In the genomic region with DNA sequence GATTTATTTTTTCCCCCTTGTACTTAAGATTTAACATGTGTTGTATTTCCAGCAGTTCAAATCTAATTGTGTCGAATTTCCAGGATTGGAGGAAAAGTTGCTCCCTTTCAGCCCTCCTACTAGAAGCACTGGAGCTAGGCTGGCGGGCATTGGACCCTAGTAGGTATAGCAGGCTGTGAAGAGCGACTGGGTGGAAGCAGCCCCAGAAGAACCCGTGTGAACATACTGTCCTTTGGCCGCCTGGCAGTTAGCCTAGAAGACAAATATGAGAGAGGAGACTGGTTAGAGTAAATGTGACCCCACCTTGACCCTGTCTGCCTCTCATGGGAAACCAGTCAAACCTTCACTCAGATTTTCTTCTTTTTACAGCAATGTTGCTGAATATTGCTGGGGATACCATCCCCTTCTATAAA, we compare ENCODE assay signal across 17 cellular contexts. TPM values are rescaled to one million over a fixed set of nuclear protein-coding genes. Genes with fewer than 3 reads are reported as not detected.
"Had no signal": no experiment of that assay in that cellular context is flagged by ENCODE, and none has a peak within 500 bp of the region (broad histone marks: within the 10 kb centered on the region; RNA-seq: fewer than 3 reads in every experiment).

No MANE protein-coding gene starts in this region.

- H3K27ac Mint-ChIP-seq: activated CD8-positive, alpha-beta T cell treated with anti-CD3 and anti-CD28 coated beads for 36 hours; effector memory CD8-positive, alpha-beta T cell; immature natural killer cell; stimulated activated memory B cell treated with anti-CD40 and anti-IgM and Interleukin-4, amounts not matched to agents 10 μg/mL and 1 μg/mL and 100 μg/mL, for 72 hours; T-helper 1 cell treated with Interleukin-12 subunit alpha and Interleukin-12 subunit beta and Interleukin-4 antibody, amounts not matched to agents 30 μg/mL and 1 μg/mL, for 36 hours had no signal

- H3K36me3 ChIP-seq: upper lobe of left lung had no signal

- H3K27ac ChIP-seq: epithelial cell of prostate, spleen, upper lobe of left lung had no signal

- H3K4me1 ChIP-seq: spleen, upper lobe of left lung had no signal

- ATAC-seq: activated CD8-positive, alpha-beta T cell treated with anti-CD3 and anti-CD28 coated beads for 36 hours; effector memory CD8-positive, alpha-beta T cell; SK-N-SH treated with all-trans-retinoic acid at 6 μM for 48 hours; stimulated activated memory B cell treated with anti-CD40 and anti-IgM and Interleukin-4, amounts not matched to agents 10 μg/mL and 1 μg/mL and 100 μg/mL, for 72 hours had no signal

- H3K27me3 ChIP-seq: spleen, upper lobe of left lung had no signal

- DNase-seq: activated CD4-positive, alpha-beta T cell treated with anti-CD3 and anti-CD28 coated beads for 4 hours; activated CD8-positive, alpha-beta memory T cell treated with anti-CD3 and anti-CD28 coated beads, Interleukin-2, amount 50 U/mL, for 48 hours; activated CD8-positive, alpha-beta T cell treated with anti-CD3 and anti-CD28 coated beads for 36 hours; activated naive CD4-positive, alpha-beta T cell; aorta; caudate nucleus; effector memory CD8-positive, alpha-beta T cell; immature natural killer cell; left cardiac atrium; posterior cingulate gyrus; spleen; stimulated activated CD4-positive, alpha-beta T cell treated with anti-CD3 and anti-CD28 coated beads, Interleukin-1b, Interleukin-23, amount 100 ng/mL, for 48 hours had no signal

- H3K4me1 Mint-ChIP-seq: immature natural killer cell; stimulated activated memory B cell treated with anti-CD40 and anti-IgM and Interleukin-4, amounts not matched to agents 10 μg/mL and 1 μg/mL and 100 μg/mL, for 72 hours had no signal

- H3K4me3 ChIP-seq: spleen, upper lobe of left lung had no signal

- H3K4me3 Mint-ChIP-seq: activated CD8-positive, alpha-beta T cell treated with anti-CD3 and anti-CD28 coated beads for 36 hours; effector memory CD8-positive, alpha-beta T cell; immature natural killer cell; stimulated activated memory B cell treated with anti-CD40 and anti-IgM and Interleukin-4, amounts not matched to agents 10 μg/mL and 1 μg/mL and 100 μg/mL, for 72 hours; T-helper 1 cell treated with Interleukin-12 subunit alpha and Interleukin-12 subunit beta and Interleukin-4 antibody, amounts not matched to agents 30 μg/mL and 1 μg/mL, for 36 hours had no signal

- H3K27me3 Mint-ChIP-seq: activated CD8-positive, alpha-beta T cell treated with anti-CD3 and anti-CD28 coated beads for 36 hours; effector memory CD8-positive, alpha-beta T cell; stimulated activated memory B cell treated with anti-CD40 and anti-IgM and Interleukin-4, amounts not matched to agents 10 μg/mL and 1 μg/mL and 100 μg/mL, for 72 hours had no signal

RNA-seq across cellular contexts. Expression of a gene that starts 13.9 kb away (rescaled TPM):
- total RNA-seq: activated CD8-positive, alpha-beta T cell treated with anti-CD3 and anti-CD28 coated beads for 36 hours; aorta had no signal
- polyA plus RNA-seq: immature natural killer cell had no signal

RNA-seq across cellular contexts. Expression of a gene that starts 36.9 kb away (rescaled TPM):
- total RNA-seq: activated CD8-positive, alpha-beta T cell treated with anti-CD3 and anti-CD28 coated beads for 36 hours; aorta had no signal
- polyA plus RNA-seq: aorta, immature natural killer cell had no signal
